In the genomic region with DNA sequence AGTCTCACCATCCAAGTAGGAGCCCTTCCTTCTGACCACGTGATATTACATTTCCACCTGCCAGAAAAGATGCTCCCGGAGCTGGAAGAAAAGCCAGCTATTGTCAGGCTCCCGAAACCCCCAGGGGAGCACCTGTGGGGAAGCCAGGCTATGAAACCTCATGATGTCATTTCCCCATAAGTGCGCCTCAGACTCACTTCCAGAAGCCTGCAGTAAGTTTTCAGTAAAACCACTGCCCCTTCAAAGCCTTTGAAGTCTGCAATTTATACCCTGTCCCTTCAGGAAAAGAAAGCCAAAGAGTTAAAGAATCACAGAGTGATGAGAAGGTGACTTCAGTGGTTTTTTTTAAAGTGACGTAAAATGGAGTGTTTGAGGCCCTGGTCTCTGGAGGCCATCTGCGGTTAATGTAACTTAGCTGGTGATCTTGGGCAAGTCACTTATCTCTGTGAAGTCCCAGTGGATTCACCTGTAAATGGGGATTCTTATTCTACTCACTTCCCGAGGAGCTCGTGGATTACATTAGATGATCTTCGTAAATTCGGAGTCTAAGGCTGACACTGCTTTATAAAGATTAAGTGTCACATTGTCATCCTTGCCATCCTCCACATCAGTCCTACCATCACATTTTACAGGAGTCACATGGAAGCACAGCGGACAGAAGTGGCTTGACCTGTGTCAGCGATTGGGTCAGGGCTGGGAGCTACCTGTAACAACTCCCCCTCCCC, we compare ENCODE assay signal across 9 cellular contexts. TPM values are rescaled to one million over a fixed set of nuclear protein-coding genes. Genes with fewer than 3 reads are reported as not detected.
DNase-seq lines count a peak whose midpoint lies in the region; ATAC-seq, FAIRE-seq and TF ChIP-seq lines count a peak whose summit lies in the region.
"Had no signal": no experiment of that assay in that cellular context is flagged by ENCODE, and none has a peak within 500 bp of the region (broad histone marks: within the 10 kb centered on the region; RNA-seq: fewer than 3 reads in every experiment).

No MANE protein-coding gene starts in this region.

- FAIRE-seq in frontal cortex (lab: Jason Lieb, UNC) = no peak

- H3K4me1 Mint-ChIP-seq in neural crest cell = peaks cover 19% of the 10 kb centered on the region

- H3K36me3 Mint-ChIP-seq in neural crest cell (ENCODE audit: low read depth) = no peaks in the 10 kb centered on the region

- H3K27me3 ChIP-seq in H7 (ENCODE audit: control insufficient read depth, insufficient read depth, low read length) = no peaks in the 10 kb centered on the region

- H3K9me3 Mint-ChIP-seq in neural crest cell = no peaks in the 10 kb centered on the region

- no peak overlapping the region for H3K4me3 ChIP-seq in H7 (ENCODE audit: insufficient read depth, low read depth, low read length)

- peak; percentile 57 for ATAC-seq in HG03575 (IDR thresholded peaks at IDR 0.05; ENCODE audit: extremely low read depth, insufficient number of reproducible peaks, low FRiP score, unreplicated experiment)

- H3K4me3 Mint-ChIP-seq in neural crest cell = peak overlapping the region; percentile 99

- no peak for TF ChIP-seq CTCF in neural crest cell (conservative IDR thresholded peaks at IDR 0.05)

- no peak overlapping the region for H3K27ac Mint-ChIP-seq in neural crest cell (ENCODE audit: unreplicated experiment)

- DNase-seq in NCI-H2107 treated with DMSO at 0.1 percent for 48 hours (lab: John Stamatoyannopoulos, UW; ENCODE audit: unreplicated experiment) (peak; percentile 23), NCI-H2107 (lab: John Stamatoyannopoulos, UW) (no peak), H7 (peak; percentile 63), neural crest cell (ENCODE audit: low read depth, low spot score) (no peak), NCI-H69 (lab: John Stamatoyannopoulos, UW) (no peak), retina (no peak), frontal cortex (ENCODE audit: low spot score in 2 of 2) (no peak)
- DNase-seq: stimulated activated CD4-positive, alpha-beta T cell treated with anti-CD3 and anti-CD28 coated beads, Interleukin-4, amount 100 ng/mL, for 1 hour had no signal

- H3K36me3 ChIP-seq in H7 (replicated peaks; ENCODE audit: control insufficient read depth, insufficient read depth, low read length) = peaks cover 3% of the 10 kb centered on the region; the same call in 1 of the 2 replicates

- peaks cover 36% of the 10 kb centered on the region for H3K27me3 Mint-ChIP-seq in neural crest cell (ENCODE audit: low read depth)

RNA-seq across cellular contexts. Expression of gene SEMA6A, which starts 2.6 kb away (rescaled TPM):
- total RNA-seq in H7 (2014; rRNA removed; shearing (Covaris generic)) = 207 and 294 TPM in 2 replicates
- total RNA-seq in neural crest cell = 30.0 and 34.0 TPM in 2 replicates
- total RNA-seq in frontal cortex = 15.5 TPM

Comparison
In these comparisons a context has a peak if more than half of its experiments do, and no peak if none do; other contexts are left out.
1. DNase-seq: peak in NCI-H2107 treated with DMSO at 0.1 percent for 48 hours (single experiment) and H7 (single experiment); none in NCI-H2107 (single experiment), neural crest cell (single experiment), NCI-H69 (single experiment), retina (single experiment) and frontal cortex (0 of 2).